ENCODE assay signal across 9 cellular contexts in genomic region chr10:110610308-110610774, GRCh38. TPM values are rescaled to one million over a fixed set of nuclear protein-coding genes. Genes with fewer than 3 reads are reported as not detected.
DNase-seq lines count a peak whose midpoint lies in the region; ATAC-seq and TF ChIP-seq lines count a peak whose summit lies in the region.
"Had no signal": no experiment of that assay in that cellular context is flagged by ENCODE, and none has a peak within 500 bp of the region (broad histone marks: within the 10 kb centered on the region; RNA-seq: fewer than 3 reads in every experiment).

No MANE protein-coding gene starts in this region.

- in situ Hi-C loops in transverse colon (cut with MboI; ENCODE audit: low pct_ligation_motif_present in 1 of 4, low pct_unique_long_range_greater_than_20kb in 1 of 4, low sequenced_read_pairs in 3 of 4) = loop anchor here in 3 of 4 donors (25.0 kb wide), 3 partner anchors 277 to 1527 kb away; partner anchors contain the start of genes BBIP1 (in 1 of the 3) and SHOC2 (in 1 of the 3)

- WGBS in transverse colon (ENCODE audit: low coverage in 1 of 2), 2 donors = 22% methylated on average over 2 to 3 of the region's 3 CpGs

- DNase-seq in DMS 273 treated with DMSO at 0.1 percent for 48 hours (lab: John Stamatoyannopoulos, UW) (peak; percentile 31), NCI-H510A treated with DMSO at 0.1 percent for 48 hours (lab: John Stamatoyannopoulos, UW) (peak; percentile 90), epithelial cell of esophagus (ENCODE audit: low read depth) (peak; percentile 77), midbrain (lab: John Stamatoyannopoulos, UW) (peak; percentile 38), transverse colon (peak; percentile 45)
- DNase-seq in activated CD4-positive, alpha-beta memory T cell treated with anti-CD3 and anti-CD28 coated beads for 36 hours = peak; percentile 66

- no peaks in the 10 kb centered on the region for H3K9me3 Mint-ChIP-seq in activated CD4-positive, alpha-beta memory T cell treated with anti-CD3 and anti-CD28 coated beads for 36 hours

- H3K36me3 Mint-ChIP-seq in activated CD4-positive, alpha-beta memory T cell treated with anti-CD3 and anti-CD28 coated beads for 36 hours = no peaks in the 10 kb centered on the region

- H3K27ac ChIP-seq in HEK293 (ENCODE audit: extremely low read depth, low read depth, low read length) = no peak overlapping the region
- no peak overlapping the region for H3K27ac ChIP-seq in transverse colon
- H3K27ac ChIP-seq: SK-N-MC had no signal

- no peak for TF ChIP-seq POLR2A in transverse colon (IDR thresholded peaks at IDR 0.05)

- no peak overlapping the region for H3K27ac Mint-ChIP-seq in activated CD4-positive, alpha-beta memory T cell treated with anti-CD3 and anti-CD28 coated beads for 36 hours

- POLR2A ChIA-PET in HEK293 (lab: Yijun Ruan, JAX) = interaction anchor here (1.1 kb wide), 1 partner anchor 71 kb away, joined by 3 read pairs; no protein-coding TSS in a partner anchor
- POLR2A ChIA-PET in activated CD4-positive, alpha-beta memory T cell treated with anti-CD3 and anti-CD28 coated beads for 36 hours (lab: Charles Lee) = no interaction called here

- CTCF ChIA-PET in HEK293 (lab: Yijun Ruan, JAX) = interaction anchor here (0.6 to 3.0 kb wide), 42 partner anchors 9 to 961 kb away, joined by 3 to 43 read pairs (median 4); partner anchors contain the start of gene SMNDC1
- CTCF ChIA-PET in activated CD4-positive, alpha-beta memory T cell treated with anti-CD3 and anti-CD28 coated beads for 36 hours (lab: Charles Lee) = interaction anchor here (0.6 to 3.2 kb wide), 27 partner anchors 10 to 988 kb away, joined by 3 to 54 read pairs (median 3); partner anchors contain the start of genes PDCD4 and SMNDC1

- intact Hi-C loops in activated CD4-positive, alpha-beta memory T cell treated with anti-CD3 and anti-CD28 coated beads for 36 hours (cut with micrococcal nuclease) = loop anchor here (1.0 to 10.0 kb wide), 8 partner anchors 42 to 1524 kb away; no protein-coding TSS in a partner anchor
- intact Hi-C loops in transverse colon (cut with DNase I; ENCODE audit: low total_unique reads) = no loop called here

- H3K36me3 ChIP-seq in HEK293 (ENCODE audit: control insufficient read depth in 2 of 2, insufficient read depth in 1 of 2, low read length in 2 of 2) = peaks cover 8 to 14% of the 10 kb centered on the region in 2 experiments
- peaks cover 0 to 9% (median 3%) of the 10 kb centered on the region in 4 donors for H3K36me3 ChIP-seq in transverse colon

- no peak for ATAC-seq in HG03039 (IDR thresholded peaks at IDR 0.05; ENCODE audit: unreplicated experiment)

- no peak for TF ChIP-seq EP300 in transverse colon (IDR thresholded peaks at IDR 0.05; ENCODE audit: low read depth)

- peak; percentile 74 for TF ChIP-seq CTCF in HEK293 (tag by site-specific recombination; IDR thresholded peaks at IDR 0.05)
- TF ChIP-seq CTCF in epithelial cell of esophagus (IDR thresholded peaks at IDR 0.05; ENCODE audit: insufficient read depth, low read depth, low read length, missing control alignments) = peak; percentile 91
- peak; percentile 69 to 83 (median 78) for TF ChIP-seq CTCF in transverse colon (IDR thresholded peaks at IDR 0.05)

- H3K4me3 Mint-ChIP-seq in activated CD4-positive, alpha-beta memory T cell treated with anti-CD3 and anti-CD28 coated beads for 36 hours = no peak overlapping the region

- H3K27me3 Mint-ChIP-seq in activated CD4-positive, alpha-beta memory T cell treated with anti-CD3 and anti-CD28 coated beads for 36 hours = no peaks in the 10 kb centered on the region

- H3K9me3 ChIP-seq in HEK293 (ENCODE audit: control insufficient read depth, insufficient read depth, low read depth, low read length) (no peaks in the 10 kb centered on the region), transverse colon (no peaks in the 10 kb centered on the region)

- H3K4me3 ChIP-seq in HEK293 (ENCODE audit: low read depth, low read length) (no peak overlapping the region), epithelial cell of esophagus (ENCODE audit: low read length) (no peak overlapping the region), transverse colon (no peak overlapping the region)
- H3K4me3 ChIP-seq: SK-N-MC had no signal

- no peaks in the 10 kb centered on the region for H3K27me3 ChIP-seq in transverse colon

- H3K4me1 Mint-ChIP-seq in activated CD4-positive, alpha-beta memory T cell treated with anti-CD3 and anti-CD28 coated beads for 36 hours (ENCODE audit: low read depth) = peaks cover 26% of the 10 kb centered on the region

- H3K4me1 ChIP-seq in HEK293 (ENCODE audit: control insufficient read depth, insufficient read depth, low read length) (peaks cover 18% of the 10 kb centered on the region), transverse colon (no peaks in the 10 kb centered on the region)

TF ChIP-seq in HEK293, 187 proteins besides CTCF, POLR2A, EP300 and RAD21:
- TF ChIP-seq ZNF362 (tag by site-specific recombination; IDR thresholded peaks at IDR 0.05) (peak; percentile 92), ZNF513 (tag by site-specific recombination; IDR thresholded peaks at IDR 0.05) (peak; percentile 62; the same call in 1 of the 2 replicates), SP7 (tag by site-specific recombination; IDR thresholded peaks at IDR 0.05) (no peak), ZNF549 (tag by site-specific recombination; IDR thresholded peaks at IDR 0.05) (no peak), ZNF324 (tag by site-specific recombination; IDR thresholded peaks at IDR 0.05) (peak; percentile 12; the same call in 1 of the 2 replicates), PRDM1 (tag by site-specific recombination; IDR thresholded peaks at IDR 0.05) (no peak), ZNF366 (tag by site-specific recombination; conservative IDR thresholded peaks at IDR 0.05) (peak; percentile 37; the same call in 1 of the 2 replicates), MEIS1 (CRISPR knock-in tag; IDR thresholded peaks at IDR 0.05; ENCODE audit: borderline replicate concordance) (no peak), ZNF239 (tag by site-specific recombination; IDR thresholded peaks at IDR 0.05) (no peak), YY1 (tag by site-specific recombination; IDR thresholded peaks at IDR 0.05) (no peak), SP3 (tag by site-specific recombination; IDR thresholded peaks at IDR 0.05) (0 out of 2 replicates have a peak, but pooled peaks have one; percentile 18), ZNF221 (tag by site-specific recombination; IDR thresholded peaks at IDR 0.05; ENCODE audit: borderline replicate concordance) (no peak), SCRT2 (tag by site-specific recombination; IDR thresholded peaks at IDR 0.05) (peak; percentile 94), ZNF449 (tag by site-specific recombination; IDR thresholded peaks at IDR 0.05) (0 out of 2 replicates have a peak, but pooled peaks have one; percentile 4), ZSCAN23 (tag by site-specific recombination; IDR thresholded peaks at IDR 0.05) (no peak), ZNF654 (tag by site-specific recombination; IDR thresholded peaks at IDR 0.05; ENCODE audit: low read depth) (peak; percentile 99), KLF8 (tag by site-specific recombination; IDR thresholded peaks at IDR 0.05) (peak; percentile 21; the same call in 1 of the 2 replicates), ZNF768 (tag by site-specific recombination; IDR thresholded peaks at IDR 0.05) (no peak), ZEB2 (tag by site-specific recombination; IDR thresholded peaks at IDR 0.05) (peak; percentile 80), ZNF621 (tag by site-specific recombination; IDR thresholded peaks at IDR 0.05) (no peak), ZSCAN30 (tag by site-specific recombination; IDR thresholded peaks at IDR 0.05) (peak; percentile 34; the same call in 1 of the 2 replicates), ZNF660 (tag by site-specific recombination; IDR thresholded peaks at IDR 0.05) (peak; percentile 76), SCRT1 (tag by site-specific recombination; IDR thresholded peaks at IDR 0.05; ENCODE audit: borderline replicate concordance) (peak; percentile 69; the same call in 1 of the 2 replicates)

RNA-seq across cellular contexts. Expression of gene RBM20, which starts 33.8 kb away (rescaled TPM):
- total RNA-seq in activated CD4-positive, alpha-beta memory T cell treated with anti-CD3 and anti-CD28 coated beads for 36 hours = not detected
- total RNA-seq in transverse colon = 10 to 100 TPM in 1 of 4 donors, 1 to 10 TPM in 3; 1.2 to 10.5 (median 2.9) TPM

RNA-seq across cellular contexts. Expression of gene SMC3, which starts 42.8 kb away (rescaled TPM):
- total RNA-seq in activated CD4-positive, alpha-beta memory T cell treated with anti-CD3 and anti-CD28 coated beads for 36 hours = 10 to 100 TPM; 89.5 to 92.2 TPM
- total RNA-seq in transverse colon = 10 to 100 TPM; 16.8 to 31.9 (median 21.1) TPM

Comparison
In these comparisons a context has a peak if more than half of its experiments do, and no peak if none do; other contexts are left out.
1. DNase-seq: peak in every context shown above with its lines; median percentile 90 in NCI-H510A treated with DMSO at 0.1 percent for 48 hours; 77 in epithelial cell of esophagus; 66 in activated CD4-positive, alpha-beta memory T cell treated with anti-CD3 and anti-CD28 coated beads for 36 hours; 45 in transverse colon; 38 in midbrain; 31 in DMS 273 treated with DMSO at 0.1 percent for 48 hours.